8 cellular contexts compared by ENCODE assay signal in the genomic region with DNA sequence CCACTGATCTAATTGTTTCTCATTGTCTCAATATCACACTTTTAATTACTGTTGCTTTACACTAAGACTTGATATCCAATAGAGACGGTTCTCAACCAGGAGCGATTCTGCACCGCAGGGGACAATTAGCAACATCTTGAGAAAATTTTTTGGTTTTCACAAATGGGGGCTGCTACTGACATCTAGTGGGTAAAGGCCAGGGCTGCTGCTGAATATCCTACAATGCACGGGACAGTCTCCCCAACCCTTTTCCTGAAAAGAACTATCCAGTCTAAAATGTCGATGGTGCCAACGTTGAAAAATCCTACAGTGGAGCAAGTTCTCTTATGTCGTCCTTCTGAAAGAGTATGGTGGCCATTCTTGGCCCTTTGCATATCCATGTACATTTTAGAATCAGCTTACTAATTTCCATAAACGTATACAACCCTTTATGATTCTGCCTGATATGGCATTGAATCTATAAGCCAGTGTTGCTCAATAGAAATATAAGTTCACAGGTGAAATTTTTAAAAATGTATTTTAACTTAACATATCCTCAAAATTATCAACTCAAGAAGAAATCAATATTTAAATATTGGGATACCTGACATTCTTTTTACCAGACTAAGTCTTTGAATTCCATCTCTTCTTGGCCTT.
A peak's percentile ranks its signal among the peaks of the same experiment; 100 is the strongest.
DNase-seq lines count a peak whose midpoint lies in the region; ATAC-seq, FAIRE-seq and TF ChIP-seq lines count a peak whose summit lies in the region.
"Not testable (repeated sequence)": the region's sequence is repeated elsewhere in the genome, so short reads cannot be mapped to it uniquely, and the experiment has no call there.

No MANE protein-coding gene starts in this region.

- H3K9me3 ChIP-seq in OCI-LY7 (ENCODE audit: low read length); esophagus muscularis mucosa; psoas muscle: not testable (repeated sequence)

- not testable (repeated sequence) for TF ChIP-seq EP300 in esophagus muscularis mucosa (IDR thresholded peaks at IDR 0.05)

- not testable (repeated sequence) for H4K20me1 ChIP-seq in OCI-LY7 (ENCODE audit: insufficient read depth, low read length)

- not testable (repeated sequence) for H3K27ac ChIP-seq in OCI-LY7 (ENCODE audit: low read depth, low read length, poor library complexity, severe bottlenecking); esophagus muscularis mucosa (replicated peaks in 1 of 4); psoas muscle

- H3K4me2 ChIP-seq in OCI-LY7 (ENCODE audit: low read length), result not testable (repeated sequence)

- TF ChIP-seq POLR2A in GM12892 (IDR thresholded peaks at IDR 0.05; ENCODE audit: low read depth, low read length); esophagus muscularis mucosa (IDR thresholded peaks at IDR 0.05; ENCODE audit: low read depth): not testable (repeated sequence)

- H3K9me2 ChIP-seq in OCI-LY7 (ENCODE audit: insufficient read depth, low read length), result not testable (repeated sequence)

- CTCF ChIA-PET in OCI-LY7 (lab: Charles Lee; ENCODE audit: unreplicated experiment), result not testable (repeated sequence)

- 47% methylated on average over 8 of the region's 8 CpGs for WGBS in esophagus muscularis mucosa
- WGBS in psoas muscle, 3 donors, result 21 to 33% (median 29%) methylated on average over 8 of the region's 8 CpGs

- H3K27me3 ChIP-seq in esophagus muscularis mucosa; kidney epithelial cell (ENCODE audit: control insufficient read depth, insufficient read depth, low read length); psoas muscle (ENCODE audit: insufficient read depth in 3 of 3, low read length in 2 of 3): not testable (repeated sequence)

- H3K36me3 ChIP-seq in OCI-LY7 (ENCODE audit: insufficient read depth, low read length); esophagus muscularis mucosa; kidney epithelial cell (ENCODE audit: control insufficient read depth, insufficient read depth, low read length); psoas muscle (ENCODE audit: insufficient read depth in 1 of 2, low read depth in 1 of 2): not testable (repeated sequence)

- not testable (repeated sequence) for H3K4me1 ChIP-seq in OCI-LY7 (ENCODE audit: insufficient read depth, low read length, poor library complexity, severe bottlenecking); esophagus muscularis mucosa; psoas muscle

- POLR2A ChIA-PET in OCI-LY7 (lab: Charles Lee), result not testable (repeated sequence)

- not testable (repeated sequence) for DNase-seq in AG10803 (ENCODE audit: low read depth); GM12892 (ENCODE audit: insufficient read length); OCI-LY7 (ENCODE audit: low spot score); astrocyte of the spinal cord (ENCODE audit: low read depth, low spot score); esophagus muscularis mucosa (ENCODE audit: extremely low spot score); kidney epithelial cell (ENCODE audit: low read depth); psoas muscle

- peak; percentile 5 for FAIRE-seq in GM12892 (lab: Jason Lieb, UNC)

- intact Hi-C loops in OCI-LY7 (cut with micrococcal nuclease; ENCODE audit: unreplicated experiment); esophagus muscularis mucosa (cut with DNase I); psoas muscle (cut with DNase I): not testable (repeated sequence)

- not testable (repeated sequence) for H2AFZ ChIP-seq in OCI-LY7 (ENCODE audit: low read length)

- in situ Hi-C loops in astrocyte of the spinal cord (cut with HindIII; ENCODE audit: low sequenced_read_pairs), result not testable (repeated sequence)

- not testable (repeated sequence) for BruUV-seq in OCI-LY7 (replicated peaks; lab: Mats Ljungman, UMichigan)

- not testable (repeated sequence) for H3K4me3 ChIP-seq in AG10803 (ENCODE audit: low read length); OCI-LY7 (ENCODE audit: low read depth, low read length, poor library complexity, severe bottlenecking); astrocyte of the spinal cord (ENCODE audit: low read depth, low read length); esophagus muscularis mucosa; kidney epithelial cell (ENCODE audit: low read depth, low read length); psoas muscle

- peak; percentile 68 for ATAC-seq in HG02884 (IDR thresholded peaks at IDR 0.05; ENCODE audit: unreplicated experiment)
- ATAC-seq in psoas muscle, result peak in 3 of 4 donors; percentile 54 to 67 (median 58)

- H3K79me2 ChIP-seq in OCI-LY7 (ENCODE audit: insufficient read depth, low read depth, low read length), result not testable (repeated sequence)

- TF ChIP-seq CTCF in AG10803 (conservative IDR thresholded peaks at IDR 0.05; ENCODE audit: low read length), result peak; percentile 32
- TF ChIP-seq CTCF in OCI-LY7 (conservative IDR thresholded peaks at IDR 0.05; ENCODE audit: low read length), result peak; percentile 62
- peak; percentile 39 for TF ChIP-seq CTCF in astrocyte of the spinal cord (IDR thresholded peaks at IDR 0.05; ENCODE audit: low read depth, low read length)
- peak in 2 of 3 experiments; percentile 16 to 22 for TF ChIP-seq CTCF in esophagus muscularis mucosa (IDR thresholded peaks at IDR 0.05)
- TF ChIP-seq CTCF in kidney epithelial cell (IDR thresholded peaks at IDR 0.05; ENCODE audit: insufficient read depth, low read length, poor library complexity, severe bottlenecking), result peak; percentile 6
- TF ChIP-seq CTCF in psoas muscle (IDR thresholded peaks at IDR 0.05), result peak; percentile 25

Comparison
In these comparisons a context has a peak if more than half of its experiments do, and no peak if none do; other contexts are left out.
1. CTCF ChIP-seq: peak in every context shown above with its lines; median percentile 62 in OCI-LY7; 39 in astrocyte of the spinal cord; 32 in AG10803; 25 in psoas muscle; 19 in esophagus muscularis mucosa; 6 in kidney epithelial cell.